12 cellular contexts compared by ENCODE assay signal in the genomic region with DNA sequence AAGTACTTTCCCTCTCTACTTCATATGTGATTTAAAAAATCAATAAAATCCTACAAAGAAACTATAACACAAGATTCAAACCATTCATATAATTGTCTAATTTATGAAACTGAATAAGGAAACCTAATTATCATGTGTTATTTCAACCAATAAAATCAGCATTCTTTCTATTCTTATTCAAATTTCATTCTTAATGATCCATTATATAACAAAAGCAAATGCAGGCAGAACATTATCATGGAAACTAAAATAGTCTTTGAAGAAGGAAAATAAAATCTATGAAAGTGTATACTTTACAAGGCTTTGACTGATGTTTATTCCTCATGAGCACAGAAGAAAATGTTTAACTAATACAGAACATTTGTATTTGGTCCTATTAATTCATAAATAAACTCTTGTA. TPM values are rescaled to one million over a fixed set of nuclear protein-coding genes. Genes with fewer than 3 reads are reported as not detected.
DNase-seq lines count a peak whose midpoint lies in the region; ATAC-seq, FAIRE-seq and TF ChIP-seq lines count a peak whose summit lies in the region.
"Had no signal": no experiment of that assay in that cellular context is flagged by ENCODE, and none has a peak within 500 bp of the region (broad histone marks: within the 10 kb centered on the region; RNA-seq: fewer than 3 reads in every experiment).

No MANE protein-coding gene starts in this region.

- H3K27me3 Mint-ChIP-seq in T-helper 17 cell: no peaks in the 10 kb centered on the region
- H3K27me3 Mint-ChIP-seq in activated CD4-positive, alpha-beta T cell treated with anti-CD3 and anti-CD28 coated beads, Interleukin-2, amount 10 ng/mL, durations not matched to agents 24 days and 14 days: no peaks in the 10 kb centered on the region
- H3K27me3 Mint-ChIP-seq: CD8-positive, alpha-beta memory T cell had no signal

- no peak for DNase-seq in T-helper 17 cell
- DNase-seq in kidney: no peak
- no peak for DNase-seq in activated CD4-positive, alpha-beta T cell treated with anti-CD3 and anti-CD28 coated beads, Interleukin-2, amount 10 ng/mL, durations not matched to agents 24 days and 14 days
- DNase-seq in UCSD-AML1 (lab: John Stamatoyannopoulos, UW; ENCODE audit: unreplicated experiment): no peak
- DNase-seq: Caco-2; CD8-positive, alpha-beta memory T cell; H7 had no signal

- ATAC-seq in T-helper 17 cell (no peak), HG02852 (IDR thresholded peaks at IDR 0.05; ENCODE audit: unreplicated experiment) (no peak)

- intact Hi-C loops in kidney (cut with DNase I): no loop called here
- intact Hi-C loops in activated CD4-positive, alpha-beta T cell treated with anti-CD3 and anti-CD28 coated beads, Interleukin-2, amount 10 ng/mL, durations not matched to agents 24 days and 14 days (cut with micrococcal nuclease): no loop called here

- no peak overlapping the region for H3K4me3 ChIP-seq in kidney (ENCODE audit: low read length in 2 of 2)

- no peaks in the 10 kb centered on the region for H3K36me3 Mint-ChIP-seq in T-helper 17 cell (ENCODE audit: low read depth)
- H3K36me3 Mint-ChIP-seq in activated CD4-positive, alpha-beta T cell treated with anti-CD3 and anti-CD28 coated beads, Interleukin-2, amount 10 ng/mL, durations not matched to agents 24 days and 14 days (ENCODE audit: low read depth): peaks cover 66% of the 10 kb centered on the region

- no peak for TF ChIP-seq CTCF in kidney (IDR thresholded peaks at IDR 0.05; ENCODE audit: borderline replicate concordance, extremely low read depth, insufficient read depth)

- FAIRE-seq in A204.1 (lab: Jason Lieb, UNC): peak; percentile 67
- FAIRE-seq in G401.6 (lab: Jason Lieb, UNC): peak; percentile 19
- peak; percentile 53 for FAIRE-seq in kidney (lab: Jason Lieb, UNC)
- FAIRE-seq: GM18507 had no signal

- H3K4me1 ChIP-seq in kidney (ENCODE audit: control insufficient read depth in 1 of 2, insufficient read depth in 1 of 2, low read depth in 1 of 2, low read length in 2 of 2): peaks cover 0 to under 1% of the 10 kb centered on the region in 2 donors
- H3K4me1 ChIP-seq: Caco-2 had no signal

- no peak overlapping the region for H3K27ac ChIP-seq in kidney (ENCODE audit: low read depth in 2 of 2, low read length in 2 of 2)

- peaks cover 16% of the 10 kb centered on the region for H3K4me1 Mint-ChIP-seq in T-helper 17 cell
- H3K4me1 Mint-ChIP-seq in activated CD4-positive, alpha-beta T cell treated with anti-CD3 and anti-CD28 coated beads, Interleukin-2, amount 10 ng/mL, durations not matched to agents 24 days and 14 days: no peaks in the 10 kb centered on the region
- H3K4me1 Mint-ChIP-seq: CD14-positive monocyte had no signal

- peaks cover 4 to 5% of the 10 kb centered on the region in 2 donors for H3K36me3 ChIP-seq in kidney (ENCODE audit: control insufficient read depth in 1 of 2, insufficient read depth in 2 of 2, low read length in 2 of 2)

- H3K9me3 Mint-ChIP-seq in activated CD4-positive, alpha-beta T cell treated with anti-CD3 and anti-CD28 coated beads, Interleukin-2, amount 10 ng/mL, durations not matched to agents 24 days and 14 days: no peaks in the 10 kb centered on the region
- H3K9me3 Mint-ChIP-seq: CD8-positive, alpha-beta memory T cell had no signal

- H3K9ac ChIP-seq in kidney (ENCODE audit: low read length in 2 of 2): no peak overlapping the region

- peak overlapping the region; percentile 79 for H3K27ac Mint-ChIP-seq in T-helper 17 cell
- H3K27ac Mint-ChIP-seq in activated CD4-positive, alpha-beta T cell treated with anti-CD3 and anti-CD28 coated beads, Interleukin-2, amount 10 ng/mL, durations not matched to agents 24 days and 14 days: no peak overlapping the region

- no peak overlapping the region for H3K4me3 Mint-ChIP-seq in T-helper 17 cell
- H3K4me3 Mint-ChIP-seq in activated CD4-positive, alpha-beta T cell treated with anti-CD3 and anti-CD28 coated beads, Interleukin-2, amount 10 ng/mL, durations not matched to agents 24 days and 14 days: no peak overlapping the region
- H3K4me3 Mint-ChIP-seq: CD14-positive monocyte had no signal

- no peaks in the 10 kb centered on the region for H3K9me3 ChIP-seq in T-helper 17 cell (ENCODE audit: control insufficient read depth, low read length, poor library complexity, severe bottlenecking)
- H3K9me3 ChIP-seq in kidney (ENCODE audit: control insufficient read depth in 1 of 2, low read length in 2 of 2): no peaks in the 10 kb centered on the region
- H3K9me3 ChIP-seq: Caco-2 had no signal

RNA-seq across cellular contexts. Expression of gene CNOT6L, which starts 47.6 kb away (rescaled TPM):
- total RNA-seq in T-helper 17 cell (100 to 1,000 TPM; 142 to 160 TPM), kidney (73.3 TPM)
- 5.8 TPM for polyA plus RNA-seq in kidney (ENCODE audit: insufficient read depth, low read depth, low replicate concordance)
- total RNA-seq in activated CD4-positive, alpha-beta T cell treated with anti-CD3 and anti-CD28 coated beads, Interleukin-2, amount 10 ng/mL, durations not matched to agents 24 days and 14 days: 105 and 108 TPM in 2 replicates
